ENCODE assay signal across 15 cellular contexts in the genomic region with DNA sequence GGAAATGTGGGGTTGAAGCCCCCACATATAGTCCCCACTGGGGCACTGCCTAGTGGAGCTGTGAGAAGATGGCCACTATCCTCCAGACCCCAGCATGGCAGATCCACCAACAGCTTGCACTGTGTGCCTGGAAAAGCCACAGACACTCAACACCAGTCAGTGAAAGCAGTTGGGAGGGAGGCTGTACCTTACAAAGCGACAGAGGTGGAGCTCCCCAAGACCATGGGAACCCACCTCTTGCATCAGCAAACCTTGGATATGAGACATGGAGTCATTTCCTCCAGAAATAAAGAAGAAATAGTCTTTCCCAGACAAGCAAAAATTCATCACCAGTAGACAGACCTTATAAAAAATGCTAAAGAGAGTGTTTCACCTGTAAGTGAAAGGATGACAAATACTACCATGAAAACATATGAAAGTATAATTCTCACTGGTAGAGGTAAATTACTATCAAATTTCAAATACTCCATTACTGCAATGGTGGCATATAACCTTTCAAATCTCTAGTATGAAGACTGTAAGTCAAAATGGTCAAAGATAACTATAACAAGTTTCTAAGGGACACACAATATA.
"Had no signal": no experiment of that assay in that cellular context is flagged by ENCODE, and none has a peak within 500 bp of the region (broad histone marks: within the 10 kb centered on the region; RNA-seq: fewer than 3 reads in every experiment).

No MANE protein-coding gene starts in this region.

- H3K27ac ChIP-seq: body of pancreas, ovary, SK-N-MC, tibial artery, uterus had no signal

- H3K27me3 ChIP-seq: body of pancreas, ovary, tibial artery, uterus had no signal

- ATAC-seq: body of pancreas; effector memory CD8-positive, alpha-beta T cell; sciatic nerve; stimulated activated memory B cell treated with anti-CD40 and anti-IgM and Interleukin-4, amounts not matched to agents 10 μg/mL and 1 μg/mL and 100 μg/mL, for 72 hours had no signal

- H3K36me3 ChIP-seq: ovary, tibial artery, uterus had no signal

- H3K9me3 ChIP-seq: ovary, uterus had no signal

- H3K4me3 Mint-ChIP-seq: activated naive CD8-positive, alpha-beta T cell; effector memory CD8-positive, alpha-beta T cell; memory B cell; naive B cell; stimulated activated memory B cell treated with anti-CD40 and anti-IgM and Interleukin-4, amounts not matched to agents 10 μg/mL and 1 μg/mL and 100 μg/mL, for 72 hours had no signal

- H3K27ac Mint-ChIP-seq: activated naive CD8-positive, alpha-beta T cell; effector memory CD8-positive, alpha-beta T cell; memory B cell; stimulated activated memory B cell treated with anti-CD40 and anti-IgM and Interleukin-4, amounts not matched to agents 10 μg/mL and 1 μg/mL and 100 μg/mL, for 72 hours had no signal

- H3K4me2 ChIP-seq: smooth muscle cell had no signal

- H3K36me3 Mint-ChIP-seq: activated naive CD8-positive, alpha-beta T cell; memory B cell; naive B cell; stimulated activated memory B cell treated with anti-CD40 and anti-IgM and Interleukin-4, amounts not matched to agents 10 μg/mL and 1 μg/mL and 100 μg/mL, for 72 hours had no signal

- H3K4me3 ChIP-seq: body of pancreas, ovary, SK-N-MC, smooth muscle cell, tibial artery, uterus had no signal

- DNase-seq: activated effector memory CD4-positive, alpha-beta T cell treated with Interleukin-2 at 50 U/mL for 16 hours; activated T-cell treated with anti-CD3 and anti-CD28 coated beads for 4 hours; body of pancreas; effector memory CD8-positive, alpha-beta T cell; naive B cell; ovary; stimulated activated CD4-positive, alpha-beta T cell treated with anti-CD3 and anti-CD28 coated beads, Interleukin-4, amount 100 ng/mL, for 24 hours; tibial artery; uterus had no signal

- H3K27me3 Mint-ChIP-seq: activated naive CD8-positive, alpha-beta T cell; memory B cell; naive B cell had no signal

- H3K4me1 ChIP-seq: body of pancreas, tibial artery, uterus had no signal

- H3K4me1 Mint-ChIP-seq: memory B cell; naive B cell; stimulated activated memory B cell treated with anti-CD40 and anti-IgM and Interleukin-4, amounts not matched to agents 10 μg/mL and 1 μg/mL and 100 μg/mL, for 72 hours had no signal
